Comparison of ENCODE assay signal across 8 cellular contexts in the genomic region with DNA sequence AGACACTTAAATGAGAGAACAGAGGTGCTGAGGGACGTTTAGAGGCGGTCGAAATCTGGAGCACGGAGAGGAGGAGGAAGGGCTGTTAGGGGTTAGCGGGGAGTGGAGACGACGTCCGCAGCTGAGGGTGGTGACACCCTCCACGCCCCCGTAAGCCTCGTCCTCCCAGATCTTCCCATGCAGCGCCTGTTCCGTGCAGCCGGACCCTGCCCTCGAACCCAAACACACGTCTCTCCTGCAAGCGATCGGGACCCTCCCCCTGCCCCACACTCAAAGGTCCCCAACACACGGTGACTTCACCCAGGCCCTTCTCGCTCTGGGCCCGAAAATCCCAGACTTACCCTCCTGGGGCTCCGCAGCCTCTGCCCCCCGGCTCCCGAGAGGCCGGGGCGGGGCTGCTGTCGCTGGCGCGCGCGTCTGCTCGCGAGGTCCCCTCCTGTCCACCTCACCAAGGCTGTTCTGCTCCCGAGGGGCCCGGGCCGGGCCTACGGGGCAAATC. TPM values are rescaled to one million over a fixed set of nuclear protein-coding genes. Genes with fewer than 3 reads are reported as not detected.
DNase-seq lines count a peak whose midpoint lies in the region; ATAC-seq and TF ChIP-seq lines count a peak whose summit lies in the region.
"Not testable (repeated sequence)": the region's sequence is repeated elsewhere in the genome, so short reads cannot be mapped to it uniquely, and the experiment has no call there.

No MANE protein-coding gene starts in this region.

- H3K9me3 ChIP-seq in HEK293 (ENCODE audit: control insufficient read depth, insufficient read depth, low read depth, low read length); Peyer's patch; duodenal mucosa (ENCODE audit: control insufficient read depth in 1 of 2, low read length in 2 of 2); iPS-18c (ENCODE audit: control insufficient read depth, insufficient read depth, low read length); neural cell (ENCODE audit: low read length): not testable (repeated sequence)

- peak overlapping the region; percentile 64 to 81 for H3K9ac ChIP-seq in duodenal mucosa (ENCODE audit: low read depth in 1 of 2, low read length in 2 of 2)
- peak overlapping the region; percentile 82 for H3K9ac ChIP-seq in neural cell (ENCODE audit: low read length)

- CTCF ChIA-PET in HEK293 (lab: Yijun Ruan, JAX) = not testable (repeated sequence)

- H3K9me3 Mint-ChIP-seq in activated T-helper 17 cell treated with anti-CD3 and anti-CD28 coated beads, Interleukin-2, amount 50 U/mL, for 72 hours; stimulated activated naive B cell treated with anti-CD40 and anti-IgM and Interleukin-4, amounts not matched to agents 10 μg/mL and 1 μg/mL and 100 μg/mL, for 72 hours: not testable (repeated sequence)

- H3K4me1 ChIP-seq in HEK293 (ENCODE audit: control insufficient read depth, insufficient read depth, low read length) = not testable (repeated sequence)
- H3K4me1 ChIP-seq in Peyer's patch = peaks cover 0 to 12% (median 2%) of the 10 kb centered on the region in 4 donors
- H3K4me1 ChIP-seq in duodenal mucosa (ENCODE audit: control insufficient read depth in 1 of 2, insufficient read depth in 2 of 2, low read length in 2 of 2) = peaks cover 0 to 14% of the 10 kb centered on the region in 2 donors

- POLR2A ChIA-PET in HEK293 (lab: Yijun Ruan, JAX) = not testable (repeated sequence)

- H3K36me3 ChIP-seq in HEK293 (ENCODE audit: control insufficient read depth in 2 of 2, insufficient read depth in 1 of 2, low read length in 2 of 2) = peaks cover 24 to 29% of the 10 kb centered on the region in 2 experiments; a peak in 2 of 3 replicates
- H3K36me3 ChIP-seq in Peyer's patch = peaks cover 0 to 32% (median 0%) of the 10 kb centered on the region in 3 donors
- H3K36me3 ChIP-seq in duodenal mucosa (ENCODE audit: control insufficient read depth in 1 of 2, insufficient read depth in 2 of 2, low read length in 2 of 2) = peaks cover 3 to 16% of the 10 kb centered on the region in 2 donors
- not testable (repeated sequence) for H3K36me3 ChIP-seq in neural cell (ENCODE audit: insufficient read depth, low read length)

- peak overlapping the region; percentile 99 for H3K4me3 ChIP-seq in HEK293 (ENCODE audit: low read depth, low read length)
- peak overlapping the region; percentile 66 to 94 (median 82) for H3K4me3 ChIP-seq in Peyer's patch
- peak overlapping the region; percentile 77 to 89 for H3K4me3 ChIP-seq in duodenal mucosa (ENCODE audit: low read depth in 1 of 2, low read length in 2 of 2)
- peak overlapping the region; percentile 94 for H3K4me3 ChIP-seq in iPS-18c (ENCODE audit: insufficient read depth, low read depth, low read length)
- peak overlapping the region; percentile 96 for H3K4me3 ChIP-seq in neural cell (ENCODE audit: low read length)

- not testable (repeated sequence) for TF ChIP-seq RAD21 in neural cell (conservative IDR thresholded peaks at IDR 0.05)

- not testable (repeated sequence) for H3F3A ChIP-seq in neural cell (ENCODE audit: insufficient read depth, low read length, poor library complexity, severe bottlenecking)

- H3K27me3 ChIP-seq in Peyer's patch; duodenal mucosa (ENCODE audit: control insufficient read depth in 1 of 2, insufficient read depth in 2 of 2, low read length in 2 of 2); neural cell (ENCODE audit: insufficient read depth, low read depth, low read length): not testable (repeated sequence)

- peaks cover 57% of the 10 kb centered on the region for H3K36me3 Mint-ChIP-seq in activated T-helper 17 cell treated with anti-CD3 and anti-CD28 coated beads, Interleukin-2, amount 50 U/mL, for 72 hours (ENCODE audit: low read depth)
- H3K36me3 Mint-ChIP-seq in stimulated activated naive B cell treated with anti-CD40 and anti-IgM and Interleukin-4, amounts not matched to agents 10 μg/mL and 1 μg/mL and 100 μg/mL, for 72 hours = peaks cover 15 to 27% of the 10 kb centered on the region in 2 donors

- not testable (repeated sequence) for H2AFZ ChIP-seq in neural cell (ENCODE audit: low read depth, low read length)

- H3K27ac Mint-ChIP-seq in activated T-helper 17 cell treated with anti-CD3 and anti-CD28 coated beads, Interleukin-2, amount 50 U/mL, for 72 hours = peak overlapping the region; percentile 96
- peak overlapping the region; percentile 96 for H3K27ac Mint-ChIP-seq in stimulated activated naive B cell treated with anti-CD40 and anti-IgM and Interleukin-4, amounts not matched to agents 10 μg/mL and 1 μg/mL and 100 μg/mL, for 72 hours

- peak overlapping the region; percentile 89 for H3K27ac ChIP-seq in C4-2B
- H3K27ac ChIP-seq in HEK293 (ENCODE audit: extremely low read depth, low read depth, low read length) = peak overlapping the region; percentile 87; the same call in 1 of the 2 replicates
- H3K27ac ChIP-seq in Peyer's patch = peak overlapping the region; percentile 68 to 86 (median 78)
- peak overlapping the region; percentile 85 for H3K27ac ChIP-seq in duodenal mucosa (ENCODE audit: low read depth, low read length)
- H3K27ac ChIP-seq in neural cell (ENCODE audit: low read length) = peak overlapping the region; percentile 61

- TF ChIP-seq EP300 in neural cell (conservative IDR thresholded peaks at IDR 0.05; ENCODE audit: poor library complexity, severe bottlenecking) = not testable (repeated sequence)

- not testable (repeated sequence) for TF ChIP-seq POLR2A in Peyer's patch (IDR thresholded peaks at IDR 0.05)

- peaks cover 16% of the 10 kb centered on the region for H3K79me2 ChIP-seq in neural cell (replicated peaks; ENCODE audit: insufficient read depth, low read length)

- not testable (repeated sequence) for H3K27me3 Mint-ChIP-seq in activated T-helper 17 cell treated with anti-CD3 and anti-CD28 coated beads, Interleukin-2, amount 50 U/mL, for 72 hours; stimulated activated naive B cell treated with anti-CD40 and anti-IgM and Interleukin-4, amounts not matched to agents 10 μg/mL and 1 μg/mL and 100 μg/mL, for 72 hours

- not testable (repeated sequence) for H4K20me1 ChIP-seq in neural cell (ENCODE audit: insufficient read depth)

- TF ChIP-seq CTCF in C4-2B (conservative IDR thresholded peaks at IDR 0.05); HEK293 (tag by site-specific recombination; IDR thresholded peaks at IDR 0.05); Peyer's patch (IDR thresholded peaks at IDR 0.05); neural cell (IDR thresholded peaks at IDR 0.05; ENCODE audit: poor library complexity, severe bottlenecking): not testable (repeated sequence)

- ATAC-seq in activated T-helper 17 cell treated with anti-CD3 and anti-CD28 coated beads, Interleukin-2, amount 50 U/mL, for 72 hours (replicated peaks) = peak; percentile 14
- peak in 1 of 2 donors; percentile 20 for ATAC-seq in stimulated activated naive B cell treated with anti-CD40 and anti-IgM and Interleukin-4, amounts not matched to agents 10 μg/mL and 1 μg/mL and 100 μg/mL, for 72 hours (replicated peaks)

- H3K4me1 Mint-ChIP-seq in activated T-helper 17 cell treated with anti-CD3 and anti-CD28 coated beads, Interleukin-2, amount 50 U/mL, for 72 hours = peaks cover 14% of the 10 kb centered on the region
- H3K4me1 Mint-ChIP-seq in stimulated activated naive B cell treated with anti-CD40 and anti-IgM and Interleukin-4, amounts not matched to agents 10 μg/mL and 1 μg/mL and 100 μg/mL, for 72 hours = peaks cover 9 to 40% of the 10 kb centered on the region in 2 donors

- peak overlapping the region; percentile 95 for H3K4me3 Mint-ChIP-seq in activated T-helper 17 cell treated with anti-CD3 and anti-CD28 coated beads, Interleukin-2, amount 50 U/mL, for 72 hours
- peak overlapping the region; percentile 96 to 98 for H3K4me3 Mint-ChIP-seq in stimulated activated naive B cell treated with anti-CD40 and anti-IgM and Interleukin-4, amounts not matched to agents 10 μg/mL and 1 μg/mL and 100 μg/mL, for 72 hours

- H3K4me2 ChIP-seq in neural cell (ENCODE audit: low read length) = peak overlapping the region; percentile 73

- peak in 1 of 3 donors; percentile 43 for DNase-seq in Peyer's patch
- not testable (repeated sequence) for DNase-seq in stimulated activated naive B cell treated with anti-CD40 and anti-IgM and Interleukin-4, amounts not matched to agents 10 μg/mL and 1 μg/mL and 100 μg/mL, for 72 hours

- not testable (repeated sequence) for H3K9me2 ChIP-seq in neural cell (ENCODE audit: insufficient read depth, low read length)

TF ChIP-seq in HEK293, 187 proteins besides CTCF, POLR2A, EP300 and RAD21 (continues in another document):
- peak; percentile 52; the same call in 1 of the 2 replicates for TF ChIP-seq GLIS2 (tag by site-specific recombination; IDR thresholded peaks at IDR 0.05)
- TF ChIP-seq ZNF341 (tag by site-specific recombination; IDR thresholded peaks at IDR 0.05; ENCODE audit: low read depth) = peak; percentile 54; the same call in 1 of the 2 replicates
- TF ChIP-seq SP3 (tag by site-specific recombination; IDR thresholded peaks at IDR 0.05) = 0 out of 2 replicates have a peak, but pooled peaks have one; percentile 15
- peak; percentile 48 for TF ChIP-seq KLF9 (tag by site-specific recombination; IDR thresholded peaks at IDR 0.05; ENCODE audit: low read depth)
- TF ChIP-seq GLIS1 (tag by site-specific recombination; IDR thresholded peaks at IDR 0.05) = peak; percentile 22; the same call in 1 of the 2 replicates

RNA-seq across cellular contexts. Expression of a gene that starts 35.2 kb away (rescaled TPM):
- total RNA-seq in Peyer's patch = not detected
- under 1 TPM in 1 of 2 donors, not detected in 1; 0.24 TPM for total RNA-seq in activated T-helper 17 cell treated with anti-CD3 and anti-CD28 coated beads, Interleukin-2, amount 50 U/mL, for 72 hours
- 0.07 and 0.26 TPM in 2 replicates for polyA plus RNA-seq in neural cell
- 0.35 TPM in 1 of 2 replicates, not detected in the other for polyA minus RNA-seq in neural cell

RNA-seq across cellular contexts. Expression of a gene that starts 41.2 kb away (rescaled TPM):
- total RNA-seq in Peyer's patch = 10 to 100 TPM; 21.0 to 35.0 (median 31.9) TPM
- total RNA-seq in activated T-helper 17 cell treated with anti-CD3 and anti-CD28 coated beads, Interleukin-2, amount 50 U/mL, for 72 hours = 100 to 1,000 TPM; 108 to 220 TPM
- polyA plus RNA-seq in neural cell = 6.6 and 14.6 TPM in 2 replicates
- polyA minus RNA-seq in neural cell = 34.5 and 34.6 TPM in 2 replicates
